In the genomic region with DNA sequence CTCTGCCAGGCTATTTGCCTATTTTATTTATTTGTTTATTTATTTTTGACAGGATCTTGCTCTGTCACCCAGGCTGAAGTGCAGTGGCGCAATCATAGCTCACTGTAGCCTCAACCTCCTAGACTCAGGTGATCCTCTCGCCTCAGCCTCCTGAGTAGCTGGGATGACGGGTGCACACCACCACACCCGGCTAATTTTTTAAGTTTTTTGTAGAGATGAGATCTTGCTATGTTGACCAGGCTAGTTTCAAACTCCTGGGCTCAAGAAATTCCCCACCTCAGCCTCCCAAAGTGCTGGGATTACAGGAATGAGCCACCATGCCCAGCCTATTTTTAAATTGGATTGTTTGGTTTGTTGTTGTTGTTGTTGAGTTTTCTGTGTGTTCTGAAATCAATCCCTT, we compare ENCODE assay signal across 1 cellular context.
TF ChIP-seq lines count a peak whose summit lies in the region.

No MANE protein-coding gene starts in this region.

TF ChIP-seq in HepG2, 621 proteins besides CTCF, POLR2A, EP300 and RAD21:
- TF ChIP-seq ATAD3A (CRISPR knock-in tag; IDR thresholded peaks at IDR 0.05) (no peak), BRD4 (CRISPR knock-in tag; IDR thresholded peaks at IDR 0.05) (no peak)
